In genomic region chr13:73731564-73731963, GRCh38 we compare ENCODE assay signal across 23 cellular contexts.
DNase-seq lines count a peak whose midpoint lies in the region; FAIRE-seq lines count a peak whose summit lies in the region.
"Had no signal": no experiment of that assay in that cellular context is flagged by ENCODE, and none has a peak within 500 bp of the region (broad histone marks: within the 10 kb centered on the region; RNA-seq: fewer than 3 reads in every experiment).

No MANE protein-coding gene starts in this region.

- no peak overlapping the region for H3K4me2 ChIP-seq in mesendoderm (ENCODE audit: low read length)
- H3K4me2 ChIP-seq: KMS-11 had no signal

- no peak overlapping the region for H4K8ac ChIP-seq in mesendoderm (ENCODE audit: low read depth, low read length)

- H2BK120ac ChIP-seq in mesendoderm (ENCODE audit: low read depth, low read length), result no peak overlapping the region

- no peak overlapping the region for H3K9ac ChIP-seq in mesendoderm (ENCODE audit: low read length)
- H3K9ac ChIP-seq: GM23248, KMS-11 had no signal

- H3K36me3 ChIP-seq in mesendoderm (ENCODE audit: control insufficient read depth, insufficient read depth, low read length), result no peaks in the 10 kb centered on the region
- H3K36me3 ChIP-seq: HAP-1, Peyer's patch had no signal

- H3K27ac ChIP-seq in mesendoderm (ENCODE audit: low read depth, low read length), result no peak overlapping the region
- H3K27ac ChIP-seq: GM23248, KMS-11, Peyer's patch had no signal

- H3K56ac ChIP-seq in mesendoderm (ENCODE audit: low read length), result no peak overlapping the region

- no peak overlapping the region for H3K18ac ChIP-seq in mesendoderm (ENCODE audit: low read length)

- H3K79me2 ChIP-seq in mesendoderm (ENCODE audit: control insufficient read depth, insufficient read depth, low read length), result no peaks in the 10 kb centered on the region

- no peak overlapping the region for H4K5ac ChIP-seq in mesendoderm (ENCODE audit: low read length)

- no peak overlapping the region for H2BK15ac ChIP-seq in mesendoderm (replicated peaks; ENCODE audit: low read depth)

- peaks cover 2% of the 10 kb centered on the region for H3K4me1 ChIP-seq in mesendoderm (ENCODE audit: control insufficient read depth, low read depth, low read length)
- H3K4me1 ChIP-seq: HAP-1, Peyer's patch had no signal

- peak; percentile 67 for FAIRE-seq in endometrium (lab: Jason Lieb, UNC)
- FAIRE-seq: D721Med, GM18507 had no signal

- H3K27me3 ChIP-seq in mesendoderm (ENCODE audit: insufficient read depth, low read length, poor library complexity), result no peaks in the 10 kb centered on the region
- H3K27me3 ChIP-seq: Peyer's patch had no signal

- no peak overlapping the region for H2BK5ac ChIP-seq in mesendoderm (ENCODE audit: low read length)

- peak; percentile 18 for DNase-seq in ELF-1 (ENCODE audit: low read depth, low spot score)
- peak; percentile 13 for DNase-seq in NCI-H69 (lab: John Stamatoyannopoulos, UW)
- peak; percentile 47 for DNase-seq in mesendoderm
- DNase-seq in OCI-M1 (lab: John Stamatoyannopoulos, UW), result no peak
- DNase-seq in occipital lobe (lab: John Stamatoyannopoulos, UW), result no peak
- no peak for DNase-seq in NCI-H82 treated with DMSO at 0.1 percent for 48 hours (lab: John Stamatoyannopoulos, UW; ENCODE audit: unreplicated experiment)
- DNase-seq: C1 segment of cervical spinal cord, GM23248, HFFc6, IMR-90, MM.1S, NCI-H1048, NCI-H1694, NCI-H2029 treated with DMSO at 0.1 percent for 48 hours, NCI-H2171 treated with DMSO at 0.1 percent for 48 hours, NCI-H524, Peyer's patch, SHP77 treated with DMSO at 0.1 percent for 48 hours had no signal

- no peak overlapping the region for H3K23ac ChIP-seq in mesendoderm (ENCODE audit: low read length)

- no peak overlapping the region for H2AK5ac ChIP-seq in mesendoderm (ENCODE audit: low read length)

- no peak overlapping the region for H3K4me3 ChIP-seq in mesendoderm (ENCODE audit: low read length)
- H3K4me3 ChIP-seq: GM23248, HAP-1, Peyer's patch had no signal

- H3K4ac ChIP-seq in mesendoderm (ENCODE audit: low read depth, low read length), result no peak overlapping the region

- no peaks in the 10 kb centered on the region for H3K79me1 ChIP-seq in mesendoderm (ENCODE audit: low read length)

Comparison
In these comparisons a context has a peak if more than half of its experiments do, and no peak if none do; other contexts are left out.
1. DNase-seq: peak in ELF-1 (single experiment), NCI-H69 (single experiment) and mesendoderm (single experiment); none in OCI-M1 (single experiment), occipital lobe (single experiment) and NCI-H82 treated with DMSO at 0.1 percent for 48 hours (single experiment).